ENCODE assay signal across 12 cellular contexts in the genomic region with DNA sequence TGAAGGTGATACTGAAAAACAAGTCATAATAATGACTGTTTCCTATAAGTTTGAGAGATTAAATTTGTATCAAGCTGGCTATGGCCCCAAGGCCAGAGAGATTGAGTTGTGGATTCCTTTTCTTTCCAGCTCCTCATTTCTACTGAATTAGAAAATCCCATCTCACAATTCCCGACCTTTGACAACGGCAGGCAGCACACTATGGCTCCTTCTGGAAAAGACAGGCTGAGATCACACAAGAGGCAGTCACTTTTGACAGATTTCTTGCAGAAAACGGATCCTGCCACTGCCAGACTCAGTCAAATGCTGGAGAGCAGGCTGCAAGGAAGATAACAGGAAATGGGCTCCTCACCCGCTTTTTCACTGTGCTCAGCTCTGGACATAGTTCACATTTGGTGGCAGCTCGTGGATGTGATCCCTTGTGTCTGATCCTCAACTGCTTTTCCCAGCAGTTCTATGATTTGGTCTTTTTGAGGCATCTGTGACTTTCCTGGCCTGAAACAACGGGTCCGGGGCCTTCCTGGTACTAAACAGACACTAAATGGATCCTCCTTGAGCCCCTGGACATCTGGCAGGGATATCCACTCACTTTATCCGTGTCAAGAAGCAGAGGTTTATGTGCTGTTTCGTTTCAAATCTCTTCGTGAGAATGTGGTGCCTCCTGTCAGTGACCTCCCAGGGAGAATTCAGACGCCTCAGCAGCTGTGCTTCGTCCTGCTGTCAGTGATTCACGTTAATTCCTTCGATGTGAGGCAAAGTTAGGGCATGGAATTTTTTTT. TPM values are rescaled to one million over a fixed set of nuclear protein-coding genes. Genes with fewer than 3 reads are reported as not detected.
DNase-seq lines count a peak whose midpoint lies in the region; ATAC-seq and TF ChIP-seq lines count a peak whose summit lies in the region.
"Had no signal": no experiment of that assay in that cellular context is flagged by ENCODE, and none has a peak within 500 bp of the region (broad histone marks: within the 10 kb centered on the region; RNA-seq: fewer than 3 reads in every experiment).

No MANE protein-coding gene starts in this region.

- H3K27me3 Mint-ChIP-seq in GM23338 (ENCODE audit: insufficient read depth, low read depth, poor library complexity) (peaks cover 6% of the 10 kb centered on the region), neural progenitor cell (ENCODE audit: insufficient read depth, low read depth) (peaks cover 9% of the 10 kb centered on the region), T-helper 17 cell (peaks cover 54% of the 10 kb centered on the region)

- H3K36me3 ChIP-seq in GM23338 (ENCODE audit: insufficient read depth) = no peaks in the 10 kb centered on the region; the same call in 1 of the 2 replicates
- H3K36me3 ChIP-seq in neural progenitor cell = no peaks in the 10 kb centered on the region

- ATAC-seq in GM23338 (no peak), left cardiac atrium (peak in 1 of 2 donors; percentile 52), T-helper 17 cell (no peak)

- H3K4me3 ChIP-seq in GM23338 = no peak overlapping the region
- H3K4me3 ChIP-seq in WI38 (ENCODE audit: low read depth, low read length) = peak overlapping the region; percentile 47
- H3K4me3 ChIP-seq in neural progenitor cell = no peak overlapping the region

- H3F3A ChIP-seq in GM23338 (replicated peaks; ENCODE audit: low read depth) (no peaks in the 10 kb centered on the region), neural progenitor cell (ENCODE audit: low read depth) (no peaks in the 10 kb centered on the region)

- H4K20me1 ChIP-seq in GM23338 (replicated peaks; ENCODE audit: insufficient read depth) = no peaks in the 10 kb centered on the region
- no peaks in the 10 kb centered on the region for H4K20me1 ChIP-seq in neural progenitor cell (ENCODE audit: low read depth)

- no peak overlapping the region for H3K9ac ChIP-seq in neural progenitor cell

- no peak for TF ChIP-seq CTCF in GM23338 (conservative IDR thresholded peaks at IDR 0.05; ENCODE audit: low read depth in 2 of 2)
- TF ChIP-seq CTCF in WI38 (IDR thresholded peaks at IDR 0.05; ENCODE audit: low read depth, low read length) = no peak
- no peak for TF ChIP-seq CTCF in neural progenitor cell (IDR thresholded peaks at IDR 0.05)

- H3K27ac Mint-ChIP-seq in GM23338 (no peak overlapping the region), neural progenitor cell (no peak overlapping the region), T-helper 17 cell (no peak overlapping the region)
- H3K27ac Mint-ChIP-seq: activated T-helper 1 cell treated with anti-CD3 and anti-CD28 coated beads, Interleukin-12 subunit alpha, Interleukin-12 subunit beta, Interleukin-2, Interleukin-4 antibody, amounts not matched to agents 30 ng/mL and 10 ng/mL and 1 ng/mL, durations not matched to agents 14 hours and 24 hours and 36 hours had no signal

- no peaks in the 10 kb centered on the region for H3K79me2 ChIP-seq in GM23338 (replicated peaks; ENCODE audit: insufficient read depth)
- H3K79me2 ChIP-seq in neural progenitor cell (ENCODE audit: low read depth) = no peaks in the 10 kb centered on the region

- H3K36me3 Mint-ChIP-seq in GM23338 (ENCODE audit: low read depth) (no peaks in the 10 kb centered on the region), neural progenitor cell (no peaks in the 10 kb centered on the region), T-helper 17 cell (ENCODE audit: low read depth) (peaks cover 3% of the 10 kb centered on the region)

- H3K4me1 Mint-ChIP-seq in GM23338 = no peaks in the 10 kb centered on the region
- H3K4me1 Mint-ChIP-seq in neural progenitor cell = peaks cover 26% of the 10 kb centered on the region
- peaks cover 2% of the 10 kb centered on the region for H3K4me1 Mint-ChIP-seq in T-helper 17 cell

- no peaks in the 10 kb centered on the region for H3K9me3 ChIP-seq in neural progenitor cell (ENCODE audit: low read depth)
- no peaks in the 10 kb centered on the region for H3K9me3 ChIP-seq in T-helper 17 cell (ENCODE audit: control insufficient read depth, low read length, poor library complexity, severe bottlenecking)

- H3K4me1 ChIP-seq in GM23338 (ENCODE audit: insufficient read depth) (no peaks in the 10 kb centered on the region), neural progenitor cell (no peaks in the 10 kb centered on the region)

- intact Hi-C loops in left cardiac atrium (cut with DNase I) = no loop called here

- H3K4me3 Mint-ChIP-seq in GM23338 = no peak overlapping the region
- H3K4me3 Mint-ChIP-seq in neural progenitor cell = no peak overlapping the region
- H3K4me3 Mint-ChIP-seq in T-helper 17 cell = no peak overlapping the region
- H3K4me3 Mint-ChIP-seq: activated T-helper 1 cell treated with anti-CD3 and anti-CD28 coated beads, Interleukin-12 subunit alpha, Interleukin-12 subunit beta, Interleukin-2, Interleukin-4 antibody, amounts not matched to agents 30 ng/mL and 10 ng/mL and 1 ng/mL, durations not matched to agents 14 hours and 24 hours and 36 hours had no signal

- H3K27me3 ChIP-seq in GM23338 (ENCODE audit: insufficient read depth) (no peaks in the 10 kb centered on the region), neural progenitor cell (no peaks in the 10 kb centered on the region)

- H3K4me2 ChIP-seq in GM23338 (no peak overlapping the region), neural progenitor cell (no peak overlapping the region)

- DNase-seq in GM23338 (ENCODE audit: low spot score) = no peak
- DNase-seq in left cardiac atrium = peak; percentile 60
- DNase-seq in renal cortical epithelial cell (ENCODE audit: low read depth) = peak; percentile 59
- DNase-seq in neural progenitor cell (ENCODE audit: low spot score) = no peak
- no peak for DNase-seq in NCI-H345 treated with DMSO at 0.1 percent for 48 hours (lab: John Stamatoyannopoulos, UW; ENCODE audit: unreplicated experiment)
- no peak for DNase-seq in T-helper 17 cell
- DNase-seq in MV-4-11 (lab: John Stamatoyannopoulos, UW) = no peak
- DNase-seq: foreskin melanocyte; NCI-H1436 treated with DMSO at 0.1 percent for 48 hours; stimulated activated naive CD4-positive, alpha-beta T cell had no signal

- H2AFZ ChIP-seq in GM23338 (peak overlapping the region; percentile 59; the same call in 1 of the 2 replicates), neural progenitor cell (replicated peaks) (no peak overlapping the region)

- H3K9me3 Mint-ChIP-seq in GM23338 (no peaks in the 10 kb centered on the region; the same call in 2 of the 3 replicates), neural progenitor cell (peaks cover 12% of the 10 kb centered on the region)
- H3K9me3 Mint-ChIP-seq: activated T-helper 1 cell treated with anti-CD3 and anti-CD28 coated beads, Interleukin-12 subunit alpha, Interleukin-12 subunit beta, Interleukin-2, Interleukin-4 antibody, amounts not matched to agents 30 ng/mL and 10 ng/mL and 1 ng/mL, durations not matched to agents 14 hours and 24 hours and 36 hours had no signal

- H3K9me2 ChIP-seq in GM23338 (ENCODE audit: insufficient read depth) = no peaks in the 10 kb centered on the region

- H3K27ac ChIP-seq in GM23338 (ENCODE audit: low read depth) (no peak overlapping the region), neural progenitor cell (no peak overlapping the region)

TF ChIP-seq in GM23338, 12 proteins besides CTCF, POLR2A, EP300 and RAD21 (continues in another document):
- TF ChIP-seq NANOG (IDR thresholded peaks at IDR 0.05; ENCODE audit: borderline replicate concordance) (no peak), CREB1 (CRISPR knock-in tag; IDR thresholded peaks at IDR 0.05; ENCODE audit: low read depth) (no peak), ZNF114 (CRISPR knock-in tag; IDR thresholded peaks at IDR 0.05) (no peak), JUNB (IDR thresholded peaks at IDR 0.05; ENCODE audit: unreplicated experiment) (no peak), ZNF331 (CRISPR knock-in tag; IDR thresholded peaks at IDR 0.05; ENCODE audit: low read depth) (no peak)

RNA-seq across cellular contexts. Expression of a gene that starts 26.1 kb away (rescaled TPM):
- total RNA-seq in GM23338 (2014; rRNA removed; shearing (Covaris generic)) = 21.4 and 28.8 TPM in 2 replicates
- polyA plus RNA-seq in GM23338 (2016; fragmentation: Nextera tagmentation; extraction: Ambion mirVana) = 7.7 and 8.2 TPM in 2 replicates
- 10 to 100 TPM; 22.3 to 31.5 TPM for total RNA-seq in left cardiac atrium
- total RNA-seq in renal cortical epithelial cell = 18.1 and 44.8 TPM in 2 replicates
- total RNA-seq in neural progenitor cell (ENCODE audit: low replicate concordance) = 15.7 and 27.6 TPM in 2 replicates
- 10 to 100 TPM; 11.0 to 13.3 TPM for total RNA-seq in T-helper 17 cell

Comparison
In these comparisons a context has a peak if more than half of its experiments do, and no peak if none do; other contexts are left out.
1. DNase-seq: peak in left cardiac atrium (single experiment) and renal cortical epithelial cell (single experiment); none in GM23338 (single experiment), neural progenitor cell (single experiment), NCI-H345 treated with DMSO at 0.1 percent for 48 hours (single experiment), T-helper 17 cell (0 of 3) and MV-4-11 (single experiment).